ENCODE assay signal across 8 cellular contexts in genomic region chr3:75579091-75579490, GRCh38.
DNase-seq lines count a peak whose midpoint lies in the region; ATAC-seq and TF ChIP-seq lines count a peak whose summit lies in the region.
"Not testable (repeated sequence)": the region's sequence is repeated elsewhere in the genome, so short reads cannot be mapped to it uniquely, and the experiment has no call there.

No MANE protein-coding gene starts in this region.

- H3K27me3 ChIP-seq in H9 (ENCODE audit: insufficient read depth, low read length) = not testable (repeated sequence)
- H3K27me3 ChIP-seq in iPS-18a (ENCODE audit: control insufficient read depth, insufficient read depth, low read length) (peaks cover 32% of the 10 kb centered on the region), suprapubic skin (peaks cover 42% of the 10 kb centered on the region)

- WGBS in H9 (ENCODE audit: extremely low coverage, insufficient read length, low lambda C conversion rate) = no CpG with 5 or more reads among the region's 10 CpGs
- 43% methylated on average over 10 of the region's 10 CpGs for WGBS in suprapubic skin

- not testable (repeated sequence) for H3K4ac ChIP-seq in H9 (ENCODE audit: low read depth, low read length)

- H4K91ac ChIP-seq in H9 (ENCODE audit: insufficient read length, low read depth, low read length) = not testable (repeated sequence)

- H3K4me3 Mint-ChIP-seq in CD14-positive monocyte (peak overlapping the region; percentile 70 to 84), H9 (peak overlapping the region; percentile 65 to 87), neural crest cell (peak overlapping the region; percentile 78)
- H3K4me3 Mint-ChIP-seq in activated T-cell treated with anti-CD3 and anti-CD28 coated beads, Interleukin-2, amount 50 U/mL, for 72 hours = peak overlapping the region; percentile 71 to 78
- H3K4me3 Mint-ChIP-seq in central memory CD8-positive, alpha-beta T cell = peak overlapping the region; percentile 63

- H3K23ac ChIP-seq in H9 (ENCODE audit: insufficient read length, low read depth, low read length) = not testable (repeated sequence)

- not testable (repeated sequence) for H3K79me1 ChIP-seq in H9 (ENCODE audit: insufficient read depth, low read depth, low read length, poor library complexity, severe bottlenecking)

- not testable (repeated sequence) for TF ChIP-seq EP300 in suprapubic skin (IDR thresholded peaks at IDR 0.05)

- not testable (repeated sequence) for TF ChIP-seq CTCF in CD14-positive monocyte (IDR thresholded peaks at IDR 0.05); H9 (conservative IDR thresholded peaks at IDR 0.05); neural crest cell (conservative IDR thresholded peaks at IDR 0.05); suprapubic skin (IDR thresholded peaks at IDR 0.05)

- H4K20me1 ChIP-seq in H9 (ENCODE audit: control insufficient read depth, insufficient read depth, insufficient read length) = not testable (repeated sequence)

- H3K14ac ChIP-seq in H9 (ENCODE audit: insufficient read depth, low read length) = not testable (repeated sequence)

- H3K36me3 Mint-ChIP-seq in CD14-positive monocyte; H9 (ENCODE audit: insufficient read depth in 1 of 3, low read depth in 3 of 3); activated T-cell treated with anti-CD3 and anti-CD28 coated beads, Interleukin-2, amount 50 U/mL, for 72 hours (ENCODE audit: insufficient read depth in 2 of 2); central memory CD8-positive, alpha-beta T cell (ENCODE audit: insufficient read depth); neural crest cell (ENCODE audit: low read depth): not testable (repeated sequence)

- H3K4me1 Mint-ChIP-seq in CD14-positive monocyte; activated T-cell treated with anti-CD3 and anti-CD28 coated beads, Interleukin-2, amount 50 U/mL, for 72 hours (ENCODE audit: low read depth); central memory CD8-positive, alpha-beta T cell; neural crest cell: not testable (repeated sequence)
- H3K4me1 Mint-ChIP-seq in H9 = peaks cover 34 to 39% of the 10 kb centered on the region in 2 experiments

- H4K8ac ChIP-seq in H9 (replicated peaks; ENCODE audit: insufficient read length, low read depth, low read length) = not testable (repeated sequence)

- intact Hi-C loops in CD14-positive monocyte (cut with micrococcal nuclease) = not testable (repeated sequence)

- H3K79me2 ChIP-seq in H9 (ENCODE audit: insufficient read depth, low read length) = not testable (repeated sequence)

- not testable (repeated sequence) for H3K9me3 ChIP-seq in H9 (ENCODE audit: control insufficient read depth, low read depth, low read length); iPS-18a (ENCODE audit: control insufficient read depth, low read depth, low read length); suprapubic skin

- H2BK20ac ChIP-seq in H9 (ENCODE audit: low read depth, low read length, poor library complexity, severe bottlenecking) = not testable (repeated sequence)

- not testable (repeated sequence) for H3K9ac ChIP-seq in H9 (ENCODE audit: extremely low read depth, insufficient read length, low read length); iPS-18a (ENCODE audit: low read length)

- TF ChIP-seq POLR2A in suprapubic skin (IDR thresholded peaks at IDR 0.05) = not testable (repeated sequence)

- not testable (repeated sequence) for H3K18ac ChIP-seq in H9 (ENCODE audit: insufficient read length, low read depth, low read length)

- not testable (repeated sequence) for H2BK5ac ChIP-seq in H9 (ENCODE audit: insufficient read length, low read length)

- H3K23me2 ChIP-seq in H9 (ENCODE audit: insufficient read length, low read depth, low read length, poor library complexity, severe bottlenecking) = not testable (repeated sequence)

- H2BK12ac ChIP-seq in H9 (ENCODE audit: insufficient read length, low read depth, low read length) = not testable (repeated sequence)

- H3K4me2 ChIP-seq in H9 (ENCODE audit: insufficient read depth, insufficient read length, low read length) = peak overlapping the region; percentile 56

- not testable (repeated sequence) for H3K4me1 ChIP-seq in H9 (ENCODE audit: insufficient read depth, low read length); iPS-18a (ENCODE audit: control insufficient read depth, low read depth, low read length)
- H3K4me1 ChIP-seq in suprapubic skin = peaks cover 12% of the 10 kb centered on the region

- not testable (repeated sequence) for H3K27ac ChIP-seq in H9 (ENCODE audit: insufficient read length, low read depth, low read length); iPS-18a (ENCODE audit: low read length); suprapubic skin

- peak overlapping the region; percentile 35 for H3K4me3 ChIP-seq in iPS-18a (ENCODE audit: low read length)
- peak overlapping the region; percentile 56 for H3K4me3 ChIP-seq in suprapubic skin

- not testable (repeated sequence) for H3T11ph ChIP-seq in H9 (ENCODE audit: low read length)

- not testable (repeated sequence) for H3K56ac ChIP-seq in H9 (ENCODE audit: insufficient read length, low read depth, low read length)

- not testable (repeated sequence) for H2AFZ ChIP-seq in H9 (ENCODE audit: low read length)

- H2BK15ac ChIP-seq in H9 (ENCODE audit: low read depth, low read length) = not testable (repeated sequence)

- H3K27ac Mint-ChIP-seq in CD14-positive monocyte; H9; activated T-cell treated with anti-CD3 and anti-CD28 coated beads, Interleukin-2, amount 50 U/mL, for 72 hours; central memory CD8-positive, alpha-beta T cell (ENCODE audit: low read depth); neural crest cell (ENCODE audit: unreplicated experiment): not testable (repeated sequence)

- DNase-seq in CD14-positive monocyte (ENCODE audit: low spot score); H9; activated T-cell treated with anti-CD3 and anti-CD28 coated beads, Interleukin-2, amount 50 U/mL, for 72 hours; central memory CD8-positive, alpha-beta T cell (ENCODE audit: low spot score in 2 of 2); neural crest cell (ENCODE audit: low read depth, low spot score); suprapubic skin (ENCODE audit: low spot score in 2 of 2): not testable (repeated sequence)
- peak; percentile 18 for DNase-seq in T1000 (lab: John Stamatoyannopoulos, UW)

- not testable (repeated sequence) for ATAC-seq in activated T-cell treated with anti-CD3 and anti-CD28 coated beads, Interleukin-2, amount 50 U/mL, for 72 hours (replicated peaks in 1 of 2); central memory CD8-positive, alpha-beta T cell (replicated peaks; ENCODE audit: extremely low read depth, poor library complexity, severe bottlenecking)

- H3K27me3 Mint-ChIP-seq in CD14-positive monocyte (ENCODE audit: low read depth in 3 of 3) (peaks cover 30 to 46% (median 40%) of the 10 kb centered on the region in 3 donors), H9 (ENCODE audit: low read depth) (peaks cover 85% of the 10 kb centered on the region), neural crest cell (ENCODE audit: low read depth) (peaks cover 63% of the 10 kb centered on the region)
- H3K27me3 Mint-ChIP-seq in activated T-cell treated with anti-CD3 and anti-CD28 coated beads, Interleukin-2, amount 50 U/mL, for 72 hours (ENCODE audit: low read depth) = peaks cover 14% of the 10 kb centered on the region
- peaks cover 37% of the 10 kb centered on the region for H3K27me3 Mint-ChIP-seq in central memory CD8-positive, alpha-beta T cell

- not testable (repeated sequence) for H3K36me3 ChIP-seq in iPS-18a (ENCODE audit: control insufficient read depth, low read depth, low read length); suprapubic skin

- not testable (repeated sequence) for H4K5ac ChIP-seq in H9 (ENCODE audit: insufficient read length, low read depth, low read length)

- not testable (repeated sequence) for H2BK120ac ChIP-seq in H9 (ENCODE audit: low read depth, low read length, poor library complexity, severe bottlenecking)

- H2AK5ac ChIP-seq in H9 (ENCODE audit: insufficient read length, low read length) = not testable (repeated sequence)

- peaks cover 0 to 11% (median 5%) of the 10 kb centered on the region in 7 donors for H3K9me3 Mint-ChIP-seq in CD14-positive monocyte
- not testable (repeated sequence) for H3K9me3 Mint-ChIP-seq in H9; activated T-cell treated with anti-CD3 and anti-CD28 coated beads, Interleukin-2, amount 50 U/mL, for 72 hours; central memory CD8-positive, alpha-beta T cell; neural crest cell
